In genomic region chr20:36808317-36809257, GRCh38 we compare ENCODE assay signal across 8 cellular contexts. TPM values are rescaled to one million over a fixed set of nuclear protein-coding genes. Genes with fewer than 3 reads are reported as not detected.
DNase-seq lines count a peak whose midpoint lies in the region; ATAC-seq, FAIRE-seq and TF ChIP-seq lines count a peak whose summit lies in the region.

No MANE protein-coding gene starts in this region.

- 51 to 69% methylated on average over 19 of the region's 19 CpGs for WGBS in sigmoid colon, 2 donors

- no peaks in the 10 kb centered on the region for H3K4me1 ChIP-seq in SJSA1 (replicated peaks)
- H3K4me1 ChIP-seq in sigmoid colon, result no peaks in the 10 kb centered on the region

- H3K36me3 ChIP-seq in SJSA1 (peaks cover 92% of the 10 kb centered on the region), sigmoid colon (peaks cover 26 to 90% (median 70%) of the 10 kb centered on the region in 4 donors)

- intact Hi-C loops in sigmoid colon (cut with DNase I), result no loop called here

- no peak overlapping the region for H3K27ac Mint-ChIP-seq in glutamatergic neuron (ENCODE audit: unreplicated experiment)

- TF ChIP-seq POLR2A in sigmoid colon (IDR thresholded peaks at IDR 0.05), result no peak

- no peaks in the 10 kb centered on the region for H3K9me3 ChIP-seq in SJSA1 (replicated peaks)
- no peaks in the 10 kb centered on the region for H3K9me3 ChIP-seq in sigmoid colon

- ATAC-seq in GM18519 (IDR thresholded peaks at IDR 0.05; ENCODE audit: low FRiP score, unreplicated experiment), result no peak
- ATAC-seq in GM21526 (IDR thresholded peaks at IDR 0.05; ENCODE audit: low FRiP score, unreplicated experiment), result no peak

- no peaks in the 10 kb centered on the region for H3K9me3 Mint-ChIP-seq in glutamatergic neuron (ENCODE audit: unreplicated experiment)

- FAIRE-seq in GM19239 (lab: Jason Lieb, UNC), result peak; percentile 70

- peaks cover 5% of the 10 kb centered on the region for H3K36me3 Mint-ChIP-seq in glutamatergic neuron (ENCODE audit: unreplicated experiment)

- H3K4me1 Mint-ChIP-seq in glutamatergic neuron (ENCODE audit: low read depth, unreplicated experiment), result no peaks in the 10 kb centered on the region

- peaks cover 1% of the 10 kb centered on the region for H3K27me3 Mint-ChIP-seq in glutamatergic neuron (ENCODE audit: unreplicated experiment)

- H3K4me3 ChIP-seq in SJSA1 (no peak overlapping the region), sigmoid colon (no peak overlapping the region)

- TF ChIP-seq CTCF in glutamatergic neuron (IDR thresholded peaks at IDR 0.05; ENCODE audit: partially characterized antibody, unreplicated experiment) (peak; percentile 80), sigmoid colon (IDR thresholded peaks at IDR 0.05) (peak; percentile 16 to 63 (median 61))

- DNase-seq in A172 (ENCODE audit: low spot score) (peak; percentile 50), GM19239 (ENCODE audit: insufficient read length, low spot score) (peak; percentile 80), SJSA1 (ENCODE audit: low read depth in 1 of 2, low spot score in 2 of 2) (peak; percentile 56 to 81), glutamatergic neuron (peak; percentile 80), sigmoid colon (peak; percentile 79)
- DNase-seq in activated effector memory CD4-positive, alpha-beta T cell treated with anti-CD3 and anti-CD28 coated beads, Interleukin-2, amount 50 U/mL, for 16 hours, result peak; percentile 90

- TF ChIP-seq EP300 in sigmoid colon (IDR thresholded peaks at IDR 0.05), result no peak

- H3K27me3 ChIP-seq in SJSA1 (replicated peaks) (no peaks in the 10 kb centered on the region), sigmoid colon (no peaks in the 10 kb centered on the region)

- no peak overlapping the region for H3K4me3 Mint-ChIP-seq in glutamatergic neuron (ENCODE audit: unreplicated experiment)

- H3K27ac ChIP-seq in SJSA1 (no peak overlapping the region), sigmoid colon (peak overlapping the region in 2 of 4 donors; percentile 4 to 22)

RNA-seq across cellular contexts. Expression of gene DSN1, which starts 35.0 kb away (rescaled TPM):
- 59.7 and 66.7 TPM in 2 replicates for total RNA-seq in A172 (2014; rRNA removed; shearing (Covaris generic))
- total RNA-seq in SJSA1 (2014; rRNA removed; shearing (Covaris generic)), result 34.1 and 34.7 TPM in 2 replicates
- total RNA-seq in glutamatergic neuron (ENCODE audit: unreplicated experiment) (6.4 TPM), sigmoid colon (1 to 10 TPM; 4.4 to 6.4 (median 5.5) TPM)
- polyA plus RNA-seq in sigmoid colon, result 10 to 100 TPM in 2 of 3 donors, 1 to 10 TPM in 1; 7.8 to 11.7 (median 11.6) TPM
